13 cellular contexts compared by ENCODE assay signal in the genomic region with DNA sequence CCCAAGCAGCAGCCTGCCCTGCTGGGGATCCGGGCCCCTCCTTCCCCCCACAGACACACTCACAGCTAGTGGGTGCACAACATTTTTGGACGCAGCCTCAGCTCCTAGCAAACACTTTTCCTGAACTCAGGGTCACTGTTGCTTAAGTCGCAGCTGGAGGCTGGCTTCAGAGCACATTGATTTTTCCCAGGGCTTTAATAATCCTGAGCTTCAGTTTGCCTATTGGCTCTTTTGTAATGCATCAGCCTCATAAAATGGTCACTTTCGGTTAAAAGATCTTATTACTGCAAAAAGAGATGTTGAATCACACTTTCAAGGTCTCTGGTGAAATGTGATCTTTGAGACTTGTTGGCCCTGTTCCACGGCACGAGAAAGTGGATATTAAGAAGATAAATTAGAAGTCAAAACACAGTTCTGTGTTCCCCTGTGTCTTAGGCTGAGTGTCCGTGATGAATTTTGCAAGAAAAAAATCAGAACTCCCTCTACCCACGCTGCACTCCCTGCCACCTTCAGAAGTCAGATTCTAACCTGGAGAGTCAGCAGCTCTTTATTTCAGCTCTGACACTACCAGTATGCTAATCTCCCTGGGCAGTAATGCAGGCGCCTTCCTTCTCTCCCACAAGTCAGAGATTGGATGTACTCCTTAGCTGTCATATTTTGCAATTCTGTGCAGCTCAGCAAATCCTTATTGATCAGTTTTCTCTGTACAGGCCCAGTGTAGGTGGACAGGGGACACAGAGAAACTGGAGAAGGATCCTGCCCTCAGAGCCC.
DNase-seq lines count a peak whose midpoint lies in the region; ATAC-seq and TF ChIP-seq lines count a peak whose summit lies in the region.
"Had no signal": no experiment of that assay in that cellular context is flagged by ENCODE, and none has a peak within 500 bp of the region (broad histone marks: within the 10 kb centered on the region; RNA-seq: fewer than 3 reads in every experiment).

No MANE protein-coding gene starts in this region.

- 66% methylated on average over 9 of the region's 9 CpGs for WGBS in mesenchymal stem cell
- WGBS in aorta, 2 donors: 46 to 58% methylated on average over 9 of the region's 9 CpGs

- no peak overlapping the region for H2BK15ac ChIP-seq in mesenchymal stem cell (ENCODE audit: low read depth, poor library complexity, severe bottlenecking)

- TF ChIP-seq CTCF in left ventricle myocardium inferior (IDR thresholded peaks at IDR 0.05; ENCODE audit: borderline replicate concordance): no peak

- no peak overlapping the region for H2BK5ac ChIP-seq in mesenchymal stem cell (ENCODE audit: low read depth, low read length, poor library complexity, severe bottlenecking)

- H4K8ac ChIP-seq in mesenchymal stem cell (ENCODE audit: low read length): no peak overlapping the region

- H3K4me2 ChIP-seq in mesenchymal stem cell (ENCODE audit: low read length, poor library complexity, severe bottlenecking): no peak overlapping the region

- no peak overlapping the region for H3K18ac ChIP-seq in mesenchymal stem cell (ENCODE audit: low read depth in 1 of 2, low read length in 2 of 2)

- H2BK12ac ChIP-seq in mesenchymal stem cell (ENCODE audit: low read length in 2 of 2): no peak overlapping the region

- H2BK120ac ChIP-seq in mesenchymal stem cell (ENCODE audit: low read depth, low read length): no peak overlapping the region

- no peaks in the 10 kb centered on the region for H3K9me3 ChIP-seq in left ventricle myocardium inferior (replicated peaks)
- H3K9me3 ChIP-seq in mesenchymal stem cell (ENCODE audit: control insufficient read depth, low read length): no peaks in the 10 kb centered on the region
- no peaks in the 10 kb centered on the region for H3K9me3 ChIP-seq in aorta (ENCODE audit: control insufficient read depth, low read length)
- H3K9me3 ChIP-seq: esophagus squamous epithelium, Peyer's patch, prostate gland had no signal

- no peak overlapping the region for H2AK5ac ChIP-seq in mesenchymal stem cell (ENCODE audit: low read length, severe bottlenecking)

- no peak overlapping the region for H3K14ac ChIP-seq in mesenchymal stem cell (ENCODE audit: low read length in 2 of 2)

- no peak overlapping the region for H3K23ac ChIP-seq in mesenchymal stem cell (ENCODE audit: low read length in 2 of 2)

- H3K36me3 ChIP-seq in left ventricle myocardium inferior (no peaks in the 10 kb centered on the region), mesenchymal stem cell (ENCODE audit: control insufficient read depth in 1 of 2, insufficient read depth in 2 of 2, low read depth in 1 of 2, low read length in 2 of 2) (no peaks in the 10 kb centered on the region), aorta (ENCODE audit: control insufficient read depth in 1 of 2, insufficient read depth in 2 of 2, low read length in 1 of 2) (no peaks in the 10 kb centered on the region), H7 (replicated peaks; ENCODE audit: control insufficient read depth, insufficient read depth, low read length) (no peaks in the 10 kb centered on the region)
- H3K36me3 ChIP-seq: esophagus squamous epithelium, Peyer's patch, prostate gland had no signal

- ATAC-seq in Right ventricle myocardium superior (ENCODE audit: poor library complexity) (peak; percentile 60), aorta (ENCODE audit: low FRiP score) (peak; percentile 47), HG03135 (IDR thresholded peaks at IDR 0.05; ENCODE audit: unreplicated experiment) (no peak)

- H2AFZ ChIP-seq in mesenchymal stem cell (ENCODE audit: low read depth, low read length): no peak overlapping the region

- peak overlapping the region; percentile 63 for H3K9ac ChIP-seq in mesenchymal stem cell (ENCODE audit: low read length)

- no peak overlapping the region for H4K91ac ChIP-seq in mesenchymal stem cell (ENCODE audit: low read length)

- H3K4me1 ChIP-seq in left ventricle myocardium inferior: no peaks in the 10 kb centered on the region
- H3K4me1 ChIP-seq in mesenchymal stem cell (ENCODE audit: control insufficient read depth, insufficient read depth, low read depth, low read length): no peaks in the 10 kb centered on the region
- no peaks in the 10 kb centered on the region for H3K4me1 ChIP-seq in aorta (ENCODE audit: control insufficient read depth in 1 of 2, insufficient read depth in 2 of 2, low read length in 2 of 2)
- H3K4me1 ChIP-seq: Peyer's patch, prostate gland had no signal

- no peaks in the 10 kb centered on the region for H3K79me1 ChIP-seq in mesenchymal stem cell (replicated peaks; ENCODE audit: low read length, poor library complexity, severe bottlenecking)

- intact Hi-C loops in Right ventricle myocardium superior (cut with DNase I) (no loop called here), left ventricle myocardium inferior (cut with micrococcal nuclease) (no loop called here), aorta (cut with DNase I) (no loop called here)

- H3K4me3 ChIP-seq in left ventricle myocardium inferior (no peak overlapping the region), mesenchymal stem cell (ENCODE audit: insufficient read depth in 1 of 2, low read depth in 1 of 2, low read length in 2 of 2) (peak overlapping the region in 1 of 2 experiments; percentile 52), aorta (ENCODE audit: low read length in 2 of 2) (no peak overlapping the region), H7 (ENCODE audit: insufficient read depth, low read depth, low read length) (no peak overlapping the region)
- H3K4me3 ChIP-seq: esophagus squamous epithelium, Peyer's patch, prostate gland had no signal

- DNase-seq in Right ventricle myocardium superior (no peak), left ventricle myocardium inferior (no peak), brain pericyte (ENCODE audit: low read depth, low spot score) (peak; percentile 55), mesenchymal stem cell (peak; percentile 61), aorta (no peak), iPS-NIHi11 (ENCODE audit: low spot score) (no peak), H7 (no peak)
- DNase-seq: activated CD8-positive, alpha-beta memory T cell treated with anti-CD3 and anti-CD28 coated beads, Interleukin-2, amount 50 U/mL, for 48 hours; esophagus squamous epithelium; NCI-H345; Peyer's patch had no signal

- H3K4ac ChIP-seq in mesenchymal stem cell (ENCODE audit: low read depth in 1 of 2, low read length in 2 of 2): no peak overlapping the region

- H3K27ac ChIP-seq in left ventricle myocardium inferior (replicated peaks) (no peak overlapping the region), mesenchymal stem cell (ENCODE audit: low read length, poor library complexity, severe bottlenecking) (no peak overlapping the region), aorta (ENCODE audit: low read depth in 1 of 2, low read length in 2 of 2) (no peak overlapping the region)
- H3K27ac ChIP-seq: prostate gland had no signal

- H3K27me3 ChIP-seq in left ventricle myocardium inferior (ENCODE audit: low read depth) (no peaks in the 10 kb centered on the region), mesenchymal stem cell (ENCODE audit: control insufficient read depth in 1 of 2, insufficient read depth in 1 of 2, low read length in 2 of 2) (peaks cover 0 to 19% of the 10 kb centered on the region in 2 experiments), aorta (ENCODE audit: control insufficient read depth in 1 of 2, insufficient read depth in 2 of 2, low read length in 1 of 2) (no peaks in the 10 kb centered on the region), H7 (ENCODE audit: control insufficient read depth, insufficient read depth, low read length) (no peaks in the 10 kb centered on the region)
- H3K27me3 ChIP-seq: Peyer's patch had no signal

Comparison
In these comparisons a context has a peak if more than half of its experiments do, and no peak if none do; other contexts are left out.
1. DNase-seq: peak in brain pericyte (single experiment) and mesenchymal stem cell (single experiment); none in Right ventricle myocardium superior (single experiment), left ventricle myocardium inferior (single experiment), aorta (0 of 2), iPS-NIHi11 (single experiment) and H7 (single experiment).